Comparison of ENCODE assay signal across 13 cellular contexts in the genomic region with DNA sequence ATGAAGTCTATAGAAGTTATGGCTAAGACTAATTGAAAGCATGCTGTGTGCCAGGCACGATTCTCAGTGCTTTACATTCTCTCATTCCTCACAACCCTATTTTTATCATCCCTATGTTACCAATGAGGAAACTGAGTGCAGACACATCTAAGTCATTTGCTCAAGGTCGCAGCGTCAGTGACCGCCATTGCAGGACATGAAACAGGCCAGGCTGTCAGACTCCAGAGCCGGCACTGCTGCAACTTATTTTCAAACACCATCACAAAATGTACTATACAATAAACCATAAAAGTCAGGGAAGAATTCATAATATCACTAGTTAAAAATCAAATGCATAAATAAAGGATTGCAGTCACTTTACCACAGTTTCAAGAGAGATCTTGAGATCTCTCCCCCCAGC.
"Had no signal": no experiment of that assay in that cellular context is flagged by ENCODE, and none has a peak within 500 bp of the region (broad histone marks: within the 10 kb centered on the region; RNA-seq: fewer than 3 reads in every experiment).

No MANE protein-coding gene starts in this region.

- H3K9ac ChIP-seq: neural progenitor cell had no signal

- H2AFZ ChIP-seq: neural progenitor cell had no signal

- H3K4me3 ChIP-seq: lower lobe of right lung, neural progenitor cell, spleen, thyroid gland, upper lobe of right lung had no signal

- H3K27ac ChIP-seq: foreskin keratinocyte, lower lobe of right lung, neural progenitor cell, spleen, thyroid gland, upper lobe of right lung had no signal

- H3K4me3 Mint-ChIP-seq: activated CD4-positive, alpha-beta memory T cell treated with anti-CD3 and anti-CD28 coated beads for 36 hours; activated naive CD4-positive, alpha-beta T cell treated with anti-CD3 and anti-CD28 coated beads for 36 hours; dendritic cell treated with granulocyte-macrophage colony-stimulating factor and Interleukin-4, amounts not matched to agents 40 ng/mL and 50 ng/mL, for 4 days; naive thymus-derived CD8-positive, alpha-beta T cell; neural progenitor cell had no signal

- H3K9me3 Mint-ChIP-seq: activated CD4-positive, alpha-beta memory T cell treated with anti-CD3 and anti-CD28 coated beads for 36 hours; activated naive CD4-positive, alpha-beta T cell treated with anti-CD3 and anti-CD28 coated beads for 36 hours; dendritic cell treated with granulocyte-macrophage colony-stimulating factor and Interleukin-4, amounts not matched to agents 40 ng/mL and 50 ng/mL, for 4 days; naive thymus-derived CD8-positive, alpha-beta T cell had no signal

- H3K36me3 ChIP-seq: lower lobe of right lung, neural progenitor cell, spleen, thyroid gland, upper lobe of right lung had no signal

- H3K27ac Mint-ChIP-seq: activated CD4-positive, alpha-beta memory T cell treated with anti-CD3 and anti-CD28 coated beads for 36 hours; activated naive CD4-positive, alpha-beta T cell treated with anti-CD3 and anti-CD28 coated beads for 36 hours; dendritic cell treated with granulocyte-macrophage colony-stimulating factor and Interleukin-4, amounts not matched to agents 40 ng/mL and 50 ng/mL, for 4 days; naive thymus-derived CD8-positive, alpha-beta T cell; neural progenitor cell had no signal

- H3K9me3 ChIP-seq: lower lobe of right lung, spleen, thyroid gland, upper lobe of right lung had no signal

- DNase-seq: activated CD4-positive, alpha-beta T cell treated with anti-CD3 and anti-CD28 coated beads for 48 hours; effector CD8-positive, alpha-beta T cell; lower lobe of right lung; naive thymus-derived CD8-positive, alpha-beta T cell; stimulated activated naive CD4-positive, alpha-beta T cell treated with Interleukin-2 at 50 U/mL for 16 hours; thyroid gland; upper lobe of right lung had no signal

- ATAC-seq: lower lobe of right lung, upper lobe of right lung had no signal

- H3K4me2 ChIP-seq: neural progenitor cell had no signal

- H3K27me3 ChIP-seq: foreskin keratinocyte, spleen, thyroid gland, upper lobe of right lung had no signal

- H3K27me3 Mint-ChIP-seq: activated CD4-positive, alpha-beta memory T cell treated with anti-CD3 and anti-CD28 coated beads for 36 hours; dendritic cell treated with granulocyte-macrophage colony-stimulating factor and Interleukin-4, amounts not matched to agents 40 ng/mL and 50 ng/mL, for 4 days; naive thymus-derived CD8-positive, alpha-beta T cell had no signal
